In the genomic region with DNA sequence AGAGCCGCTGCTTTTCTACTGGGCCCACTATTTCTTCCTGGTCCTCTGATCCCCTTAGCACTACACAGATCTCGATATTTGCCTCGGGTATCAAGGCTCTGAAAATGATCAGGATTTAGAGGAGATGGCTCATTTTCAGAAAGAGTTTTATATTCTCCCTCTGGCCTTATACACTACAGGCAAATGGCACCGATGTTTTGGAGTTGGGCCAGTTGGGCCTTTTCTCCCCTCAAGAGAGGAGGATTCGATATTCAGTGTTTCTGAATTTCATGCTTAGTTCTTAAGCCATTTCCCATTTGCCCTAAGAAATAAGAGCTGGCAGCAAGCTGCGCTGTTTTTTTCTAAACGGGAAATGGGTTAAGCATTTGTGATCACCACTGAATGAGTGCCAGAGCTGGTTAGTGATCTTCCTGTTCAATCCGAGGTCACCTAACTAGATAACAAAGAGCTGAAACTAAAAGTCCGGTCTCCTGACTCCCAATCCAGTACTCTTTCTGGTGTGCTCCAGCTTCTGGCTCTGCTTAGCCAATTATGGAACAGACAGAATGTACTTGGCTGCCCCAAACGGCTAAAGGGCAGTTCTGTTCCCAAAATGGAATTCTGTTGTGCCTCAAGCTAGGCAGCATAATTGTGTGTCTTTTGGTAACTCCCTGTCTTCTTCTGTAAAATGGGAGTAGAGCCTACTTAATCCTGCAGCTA, we compare ENCODE assay signal across 1 cellular context.
TF ChIP-seq lines count a peak whose summit lies in the region.

No MANE protein-coding gene starts in this region.

TF ChIP-seq in K562, 482 proteins besides CTCF, POLR2A, EP300 and RAD21:
- TF ChIP-seq HNRNPH1 (optimal IDR thresholded peaks at IDR 0.05; ENCODE audit: low read depth, low read length) (no peak), BCOR (IDR thresholded peaks at IDR 0.05) (peak; percentile 16; the same call in 1 of the 2 replicates), LARP7 (IDR thresholded peaks at IDR 0.05) (no peak), RCOR1 (IDR thresholded peaks at IDR 0.05; ENCODE audit: borderline replicate concordance in 1 of 2, low read depth in 2 of 2, low read length in 2 of 2) (peak in 1 of 2 experiments; percentile 22; a peak in 1 of 4 replicates)
- TF ChIP-seq, protein P1, sequence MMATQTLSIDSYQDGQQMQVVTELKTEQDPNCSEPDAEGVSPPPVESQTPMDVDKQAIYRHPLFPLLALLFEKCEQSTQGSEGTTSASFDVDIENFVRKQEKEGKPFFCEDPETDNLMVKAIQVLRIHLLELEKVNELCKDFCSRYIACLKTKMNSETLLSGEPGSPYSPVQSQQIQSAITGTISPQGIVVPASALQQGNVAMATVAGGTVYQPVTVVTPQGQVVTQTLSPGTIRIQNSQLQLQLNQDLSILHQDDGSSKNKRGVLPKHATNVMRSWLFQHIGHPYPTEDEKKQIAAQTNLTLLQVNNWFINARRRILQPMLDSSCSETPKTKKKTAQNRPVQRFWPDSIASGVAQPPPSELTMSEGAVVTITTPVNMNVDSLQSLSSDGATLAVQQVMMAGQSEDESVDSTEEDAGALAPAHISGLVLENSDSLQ (IDR thresholded peaks at IDR 0.05), result no peak
- TF ChIP-seq, protein P2, sequence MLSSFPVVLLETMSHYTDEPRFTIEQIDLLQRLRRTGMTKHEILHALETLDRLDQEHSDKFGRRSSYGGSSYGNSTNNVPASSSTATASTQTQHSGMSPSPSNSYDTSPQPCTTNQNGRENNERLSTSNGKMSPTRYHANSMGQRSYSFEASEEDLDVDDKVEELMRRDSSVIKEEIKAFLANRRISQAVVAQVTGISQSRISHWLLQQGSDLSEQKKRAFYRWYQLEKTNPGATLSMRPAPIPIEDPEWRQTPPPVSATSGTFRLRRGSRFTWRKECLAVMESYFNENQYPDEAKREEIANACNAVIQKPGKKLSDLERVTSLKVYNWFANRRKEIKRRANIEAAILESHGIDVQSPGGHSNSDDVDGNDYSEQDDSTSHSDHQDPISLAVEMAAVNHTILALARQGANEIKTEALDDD (IDR thresholded peaks at IDR 0.05), result peak; percentile 24; the same call in 1 of the 2 replicates
